In genomic region chr6:158508450-158508849, GRCh38 we compare ENCODE assay signal across 5 cellular contexts.
"Had no signal": no experiment of that assay in that cellular context is flagged by ENCODE, and none has a peak within 500 bp of the region (broad histone marks: within the 10 kb centered on the region; RNA-seq: fewer than 3 reads in every experiment).

No MANE protein-coding gene starts in this region.

- DNase-seq: KBM-7, KG1 had no signal

- FAIRE-seq: HTR-8/SVneo had no signal

- H3K9ac ChIP-seq: KMS-11 had no signal

- H3K4me2 ChIP-seq: KMS-11 had no signal

- H3K27ac ChIP-seq: HL-60, KMS-11 had no signal
